In the genomic region with DNA sequence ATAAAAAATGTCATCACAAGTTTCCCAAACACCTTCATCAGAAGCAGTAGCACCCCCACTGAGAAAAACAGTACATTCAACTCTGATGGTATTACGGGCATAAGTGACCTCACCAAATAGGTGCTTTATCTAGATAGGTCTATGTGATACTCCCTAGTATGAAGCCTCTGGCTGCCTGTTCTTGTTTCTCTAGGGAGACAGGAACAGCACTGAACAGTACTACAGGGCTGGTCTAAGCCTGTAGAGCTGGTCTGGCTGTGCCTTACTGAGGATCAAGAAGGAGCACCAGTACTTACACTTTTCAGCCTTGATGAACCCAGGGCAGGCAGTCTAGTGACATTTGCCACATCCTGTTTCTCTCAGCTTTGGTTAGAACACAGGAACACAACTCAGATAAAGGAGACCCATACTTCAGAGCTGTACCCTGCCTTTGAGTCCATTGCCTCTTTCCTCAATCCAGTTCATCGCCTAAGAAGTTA, we compare ENCODE assay signal across 10 cellular contexts. TPM values are rescaled to one million over a fixed set of nuclear protein-coding genes. Genes with fewer than 3 reads are reported as not detected.
A peak's percentile ranks its signal among the peaks of the same experiment; 100 is the strongest.
DNase-seq lines count a peak whose midpoint lies in the region; ATAC-seq and TF ChIP-seq lines count a peak whose summit lies in the region.
"Had no signal": no experiment of that assay in that cellular context is flagged by ENCODE, and none has a peak within 500 bp of the region (broad histone marks: within the 10 kb centered on the region; RNA-seq: fewer than 3 reads in every experiment).

No MANE protein-coding gene starts in this region.

- TF ChIP-seq CTCF in stomach (IDR thresholded peaks at IDR 0.05), result no peak
- no peak for TF ChIP-seq CTCF in adrenal gland (IDR thresholded peaks at IDR 0.05)
- TF ChIP-seq CTCF in brain microvascular endothelial cell (IDR thresholded peaks at IDR 0.05; ENCODE audit: low read depth, low read length, missing control alignments), result no peak

- intact Hi-C loops in stomach (cut with DNase I; ENCODE audit: low total_unique reads) (no loop called here), adrenal gland (cut with DNase I) (no loop called here)

- H3K27ac ChIP-seq in stomach, result peak overlapping the region in 3 of 5 donors; percentile 44 to 61 (median 46)
- no peak overlapping the region for H3K27ac ChIP-seq in adrenal gland
- H3K27ac ChIP-seq in brain microvascular endothelial cell, result no peak overlapping the region
- H3K27ac ChIP-seq: C4-2B had no signal

- H3K4me1 ChIP-seq in stomach, result peaks cover 0 to 7% (median 0%) of the 10 kb centered on the region in 4 donors
- no peaks in the 10 kb centered on the region for H3K4me1 ChIP-seq in adrenal gland (replicated peaks in 1 of 2)

- in situ Hi-C loops in brain microvascular endothelial cell (cut with HindIII; ENCODE audit: low pct_ligation_motif_present, low sequenced_read_pairs), result no loop called here

- H3K4me3 ChIP-seq in stomach (no peak overlapping the region), adrenal gland (no peak overlapping the region), brain microvascular endothelial cell (ENCODE audit: low read depth, low read length) (no peak overlapping the region)

- TF ChIP-seq EP300 in stomach (IDR thresholded peaks at IDR 0.05), result no peak

- peak; percentile 51 for ATAC-seq in HG03469 (IDR thresholded peaks at IDR 0.05; ENCODE audit: unreplicated experiment)
- peak; percentile 32 to 60 for ATAC-seq in activated naive CD4-positive, alpha-beta T cell treated with anti-CD3 and anti-CD28 coated beads, Interleukin-2, amount 50 U/mL, for 72 hours
- ATAC-seq: Panc1 had no signal

- peak in 1 of 4 donors; percentile 6 for TF ChIP-seq POLR2A in stomach (IDR thresholded peaks at IDR 0.05)
- TF ChIP-seq POLR2A in adrenal gland (IDR thresholded peaks at IDR 0.05), result no peak

- no peaks in the 10 kb centered on the region for H3K9me3 Mint-ChIP-seq in activated naive CD4-positive, alpha-beta T cell treated with anti-CD3 and anti-CD28 coated beads, Interleukin-2, amount 50 U/mL, for 72 hours

- H3K27ac Mint-ChIP-seq in activated naive CD4-positive, alpha-beta T cell treated with anti-CD3 and anti-CD28 coated beads, Interleukin-2, amount 50 U/mL, for 72 hours, result peak overlapping the region; percentile 81 to 89

- H3K36me3 ChIP-seq in stomach, result peaks cover 3 to 73% (median 72%) of the 10 kb centered on the region in 4 donors
- H3K36me3 ChIP-seq in adrenal gland (replicated peaks in 1 of 2), result no peaks in the 10 kb centered on the region
- no peaks in the 10 kb centered on the region for H3K36me3 ChIP-seq in brain microvascular endothelial cell (replicated peaks)

- peaks cover 52 to 82% of the 10 kb centered on the region in 2 donors for H3K36me3 Mint-ChIP-seq in activated naive CD4-positive, alpha-beta T cell treated with anti-CD3 and anti-CD28 coated beads, Interleukin-2, amount 50 U/mL, for 72 hours

- DNase-seq in activated naive CD4-positive, alpha-beta T cell treated with Interleukin-2 at 50 U/mL for 16 hours, result peak; percentile 33
- DNase-seq in activated naive CD4-positive, alpha-beta T cell treated with anti-CD3 and anti-CD28 coated beads, Interleukin-2, amount 50 U/mL, for 16 hours, result no peak
- DNase-seq in activated naive CD4-positive, alpha-beta T cell treated with anti-CD3 and anti-CD28 coated beads, Interleukin-2, amount 50 U/mL, for 72 hours (ENCODE audit: low spot score in 2 of 2), result no peak
- DNase-seq in stomach (no peak), glomerular visceral epithelial cell (ENCODE audit: extremely low spot score) (no peak), adrenal gland (no peak), brain microvascular endothelial cell (no peak)

- H3K27me3 ChIP-seq in stomach (no peaks in the 10 kb centered on the region), adrenal gland (no peaks in the 10 kb centered on the region), brain microvascular endothelial cell (replicated peaks) (no peaks in the 10 kb centered on the region)

- H3K9me3 ChIP-seq in stomach (no peaks in the 10 kb centered on the region), adrenal gland (replicated peaks in 1 of 3) (no peaks in the 10 kb centered on the region)

- 80 to 89% (median 84%) methylated on average over 1 to 2 of the region's 2 CpGs for WGBS in stomach, 5 donors
- WGBS in adrenal gland, 4 donors, result 84 to 98% (median 89%) methylated on average over 2 of the region's 2 CpGs

RNA-seq across cellular contexts. Expression of gene OXNAD1, which starts 35.9 kb away (rescaled TPM):
- total RNA-seq in activated naive CD4-positive, alpha-beta T cell treated with anti-CD3 and anti-CD28 coated beads, Interleukin-2, amount 50 U/mL, for 72 hours, result 10 to 100 TPM; 47.7 to 53.9 TPM
- total RNA-seq in stomach (10 to 100 TPM in 2 of 5 donors, 1 to 10 TPM in 3; 6.7 to 51.3 (median 7.8) TPM), adrenal gland (10 to 100 TPM in 5 of 8 donors, 1 to 10 TPM in 3; 6.5 to 22.2 (median 11.2) TPM)
- polyA plus RNA-seq in stomach (10 to 100 TPM in 1 of 3 donors, 1 to 10 TPM in 2; 5.5 to 10.7 (median 7.4) TPM), adrenal gland (10 to 100 TPM in 1 of 3 donors, 1 to 10 TPM in 2; 3.6 to 14.8 (median 6.1) TPM)

RNA-seq across cellular contexts. Expression of gene DPH3, which starts 36.2 kb away (rescaled TPM):
- total RNA-seq in activated naive CD4-positive, alpha-beta T cell treated with anti-CD3 and anti-CD28 coated beads, Interleukin-2, amount 50 U/mL, for 72 hours, result 10 to 100 TPM; 15.2 to 23.9 TPM
- total RNA-seq in stomach (10 to 100 TPM in 3 of 5 donors, 1 to 10 TPM in 2; 4.7 to 19.6 (median 16.7) TPM), adrenal gland (10 to 100 TPM; 12.9 to 39.7 (median 19.1) TPM)
- polyA plus RNA-seq in stomach (10 to 100 TPM in 2 of 3 donors, 1 to 10 TPM in 1; 9.4 to 21.2 (median 19.7) TPM), adrenal gland (10 to 100 TPM in 1 of 3 donors, 1 to 10 TPM in 2; 6.6 to 42.7 (median 9.4) TPM)

Comparison
In these comparisons a context has a peak if more than half of its experiments do, and no peak if none do; other contexts are left out.
1. H3K27ac ChIP-seq: peak in stomach (3 of 5); none in adrenal gland (0 of 5) and brain microvascular endothelial cell (single experiment).